1 cellular context compared by ENCODE assay signal in genomic region chr19:17385878-17386611, GRCh38.
TF ChIP-seq lines count a peak whose summit lies in the region.

No MANE protein-coding gene starts in this region.

TF ChIP-seq in H1, 55 proteins besides CTCF, POLR2A, EP300 and RAD21:
- TF ChIP-seq GABPA (IDR thresholded peaks at IDR 0.05; ENCODE audit: borderline replicate concordance, insufficient read depth, low read length) = peak; percentile 59; the same call in 1 of the 2 replicates
- TF ChIP-seq JUN (IDR thresholded peaks at IDR 0.05; ENCODE audit: low read depth, low read length) = no peak
- TF ChIP-seq RNF2 (IDR thresholded peaks at IDR 0.05; ENCODE audit: borderline replicate concordance, low read depth, low read length, missing control alignments, poor library complexity, severe bottlenecking) = no peak
- no peak for TF ChIP-seq BCL11A (IDR thresholded peaks at IDR 0.05; ENCODE audit: low read depth in 2 of 2, low read length in 2 of 2)
- no peak for TF ChIP-seq PHF8 (conservative IDR thresholded peaks at IDR 0.05; ENCODE audit: low read depth, low read length)
- TF ChIP-seq USF2 (IDR thresholded peaks at IDR 0.05; ENCODE audit: low read length) = peak; percentile 56
- no peak for TF ChIP-seq SAP30 (IDR thresholded peaks at IDR 0.05; ENCODE audit: insufficient read depth, insufficient replicate concordance, low read length)
- TF ChIP-seq JUND (IDR thresholded peaks at IDR 0.05; ENCODE audit: low read length) = no peak; the same call in 1 of the 2 replicates
- TF ChIP-seq SRF (IDR thresholded peaks at IDR 0.05; ENCODE audit: low read depth, low read length) = no peak
- no peak for TF ChIP-seq HDAC6 (IDR thresholded peaks at IDR 0.05; ENCODE audit: low read depth, low read length)
- no peak for TF ChIP-seq SP4 (IDR thresholded peaks at IDR 0.05; ENCODE audit: low read length)
- no peak for TF ChIP-seq GTF2F1 (IDR thresholded peaks at IDR 0.05; ENCODE audit: borderline replicate concordance, low read depth, low read length)
- no peak for TF ChIP-seq HDAC2 (IDR thresholded peaks at IDR 0.05; ENCODE audit: borderline replicate concordance in 1 of 2, low read depth in 2 of 2, low read length in 2 of 2)
- TF ChIP-seq ATF2 (IDR thresholded peaks at IDR 0.05; ENCODE audit: low read length) = no peak
- no peak for TF ChIP-seq ASH2L (IDR thresholded peaks at IDR 0.05; ENCODE audit: low read length)
